In the genomic region with DNA sequence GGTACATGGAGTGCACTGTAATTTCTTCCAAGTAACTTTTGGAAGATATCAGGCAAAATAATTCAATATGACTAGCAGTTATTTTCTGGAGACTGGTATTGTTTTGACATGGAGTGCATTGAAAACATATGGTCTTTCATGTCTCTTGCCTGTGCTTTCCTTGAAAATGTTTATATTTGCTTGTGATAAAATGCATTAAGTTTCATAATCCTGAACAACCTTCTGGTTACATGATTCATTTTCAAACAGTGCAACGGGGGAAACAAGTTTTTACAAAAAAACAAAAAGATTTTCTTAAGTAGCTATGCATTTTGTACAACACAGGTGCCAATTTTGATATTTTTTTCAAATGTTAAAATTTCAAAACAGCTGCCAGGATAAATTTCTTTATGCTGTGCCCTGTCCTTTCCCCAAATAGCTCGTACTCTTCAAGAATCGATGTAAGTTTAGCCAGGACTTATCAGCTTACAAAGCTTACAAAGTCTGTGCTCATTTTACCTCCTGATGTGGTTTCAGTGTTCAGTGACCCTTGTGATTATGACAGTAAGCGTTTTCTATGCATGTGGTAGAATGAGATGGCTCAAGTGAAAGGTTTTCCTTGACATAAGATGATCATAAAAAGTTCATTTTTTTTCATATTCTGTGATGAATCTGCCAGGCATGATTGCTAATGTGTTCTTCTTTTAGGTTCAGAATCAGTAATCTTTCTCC, we compare ENCODE assay signal across 13 cellular contexts.
DNase-seq lines count a peak whose midpoint lies in the region; ATAC-seq and TF ChIP-seq lines count a peak whose summit lies in the region.
"Had no signal": no experiment of that assay in that cellular context is flagged by ENCODE, and none has a peak within 500 bp of the region (broad histone marks: within the 10 kb centered on the region; RNA-seq: fewer than 3 reads in every experiment).

No MANE protein-coding gene starts in this region.

- DNase-seq in GM13976 (ENCODE audit: low spot score) (peak; percentile 47), myocyte (ENCODE audit: low read depth) (peak; percentile 52), GM23338 (ENCODE audit: low spot score) (no peak), DMS79 (lab: John Stamatoyannopoulos, UW) (no peak)
- DNase-seq in activated CD4-positive, alpha-beta memory T cell treated with anti-CD3 and anti-CD28 coated beads for 36 hours = no peak
- no peak for DNase-seq in effector memory CD4-positive, alpha-beta T cell
- DNase-seq: DND-41; mucosa of descending colon; stimulated activated CD4-positive, alpha-beta T cell treated with anti-CD3 and anti-CD28 coated beads, Interleukin-12 subunit alpha, Interleukin-12 subunit beta, amount 100 ng/mL, for 4 hours had no signal

- peaks cover 2% of the 10 kb centered on the region; the same call in 1 of the 2 replicates for H3K4me1 ChIP-seq in GM23338 (ENCODE audit: insufficient read depth)
- no peaks in the 10 kb centered on the region for H3K4me1 ChIP-seq in effector memory CD4-positive, alpha-beta T cell (ENCODE audit: control insufficient read depth, insufficient read depth, low read length, poor library complexity, severe bottlenecking)

- intact Hi-C loops in activated CD4-positive, alpha-beta memory T cell treated with anti-CD3 and anti-CD28 coated beads for 36 hours (cut with micrococcal nuclease) = loop anchor here (5.0 kb wide), 1 partner anchor 33 kb away; no protein-coding TSS in a partner anchor

- H3K4me1 Mint-ChIP-seq in activated CD4-positive, alpha-beta memory T cell treated with anti-CD3 and anti-CD28 coated beads for 36 hours (ENCODE audit: low read depth) = peaks cover 56% of the 10 kb centered on the region
- peaks cover 3% of the 10 kb centered on the region; the same call in 2 of the 3 replicates for H3K4me1 Mint-ChIP-seq in GM23338

- in situ Hi-C loops in GM13976 (cut with MboI; ENCODE audit: low sequenced_read_pairs, unreplicated experiment) = no loop called here

- H3K36me3 ChIP-seq in GM23338 (ENCODE audit: insufficient read depth) = no peaks in the 10 kb centered on the region
- no peaks in the 10 kb centered on the region for H3K36me3 ChIP-seq in effector memory CD4-positive, alpha-beta T cell (ENCODE audit: control insufficient read depth, insufficient read depth, low read length)

- H3K36me3 Mint-ChIP-seq in activated CD4-positive, alpha-beta memory T cell treated with anti-CD3 and anti-CD28 coated beads for 36 hours = peaks cover 4% of the 10 kb centered on the region
- H3K36me3 Mint-ChIP-seq in GM23338 (ENCODE audit: low read depth) = no peaks in the 10 kb centered on the region
- H3K36me3 Mint-ChIP-seq: stimulated activated memory B cell treated with anti-CD40 and anti-IgM and Interleukin-4, amounts not matched to agents 10 μg/mL and 1 μg/mL and 100 μg/mL, for 72 hours had no signal

- TF ChIP-seq CTCF in GM13976 (IDR thresholded peaks at IDR 0.05; ENCODE audit: borderline replicate concordance, control extremely low read depth, extremely low read depth, insufficient read depth, missing control alignments) (no peak), GM23338 (conservative IDR thresholded peaks at IDR 0.05; ENCODE audit: low read depth in 2 of 2) (no peak)

- H4K20me1 ChIP-seq in GM23338 (replicated peaks; ENCODE audit: insufficient read depth) = no peaks in the 10 kb centered on the region

- no peaks in the 10 kb centered on the region for H3F3A ChIP-seq in GM23338 (replicated peaks; ENCODE audit: low read depth)

- no peak overlapping the region for H3K4me2 ChIP-seq in GM23338
- H3K4me2 ChIP-seq: KMS-11 had no signal

- peak overlapping the region; percentile 68 for H3K27ac Mint-ChIP-seq in activated CD4-positive, alpha-beta memory T cell treated with anti-CD3 and anti-CD28 coated beads for 36 hours
- no peak overlapping the region for H3K27ac Mint-ChIP-seq in GM23338
- H3K27ac Mint-ChIP-seq: stimulated activated memory B cell treated with anti-CD40 and anti-IgM and Interleukin-4, amounts not matched to agents 10 μg/mL and 1 μg/mL and 100 μg/mL, for 72 hours had no signal

- no peak overlapping the region for H3K27ac ChIP-seq in GM23338 (ENCODE audit: low read depth)
- no peak overlapping the region for H3K27ac ChIP-seq in effector memory CD4-positive, alpha-beta T cell (ENCODE audit: insufficient read depth, low read length, poor library complexity, severe bottlenecking)
- H3K27ac ChIP-seq: KMS-11 had no signal

- H3K4me3 ChIP-seq in GM23338 = no peak overlapping the region
- no peak overlapping the region for H3K4me3 ChIP-seq in effector memory CD4-positive, alpha-beta T cell (ENCODE audit: insufficient read depth, low read depth, low read length, poor library complexity, severe bottlenecking)
- H3K4me3 ChIP-seq: mucosa of descending colon had no signal

- no peak overlapping the region for H2AFZ ChIP-seq in GM23338

- no peaks in the 10 kb centered on the region for H3K27me3 ChIP-seq in GM23338 (ENCODE audit: insufficient read depth)
- H3K27me3 ChIP-seq in effector memory CD4-positive, alpha-beta T cell (replicated peaks; ENCODE audit: control insufficient read depth, insufficient read depth, low read length, poor library complexity, severe bottlenecking) = no peaks in the 10 kb centered on the region

- H3K4me3 Mint-ChIP-seq in activated CD4-positive, alpha-beta memory T cell treated with anti-CD3 and anti-CD28 coated beads for 36 hours = no peak overlapping the region
- H3K4me3 Mint-ChIP-seq in GM23338 = no peak overlapping the region
- H3K4me3 Mint-ChIP-seq: stimulated activated memory B cell treated with anti-CD40 and anti-IgM and Interleukin-4, amounts not matched to agents 10 μg/mL and 1 μg/mL and 100 μg/mL, for 72 hours had no signal

- CTCF ChIA-PET in activated CD4-positive, alpha-beta memory T cell treated with anti-CD3 and anti-CD28 coated beads for 36 hours (lab: Charles Lee) = interaction anchor here (1.4 to 2.2 kb wide), 2 partner anchors 71 to 282 kb away, joined by 5 read pairs; a partner anchor contains a TSS

- no peaks in the 10 kb centered on the region for H3K79me2 ChIP-seq in GM23338 (replicated peaks; ENCODE audit: insufficient read depth)

- H3K9me2 ChIP-seq in GM23338 (ENCODE audit: insufficient read depth) = no peaks in the 10 kb centered on the region

- ATAC-seq in HG02642 (IDR thresholded peaks at IDR 0.05; ENCODE audit: poor library complexity, unreplicated experiment) (peak; percentile 58), GM23338 (no peak), GM18909 (IDR thresholded peaks at IDR 0.05; ENCODE audit: poor library complexity, unreplicated experiment) (no peak)
- ATAC-seq: mucosa of descending colon; stimulated activated memory B cell treated with anti-CD40 and anti-IgM and Interleukin-4, amounts not matched to agents 10 μg/mL and 1 μg/mL and 100 μg/mL, for 72 hours had no signal

- H3K9me3 Mint-ChIP-seq in activated CD4-positive, alpha-beta memory T cell treated with anti-CD3 and anti-CD28 coated beads for 36 hours = no peaks in the 10 kb centered on the region
- no peaks in the 10 kb centered on the region for H3K9me3 Mint-ChIP-seq in GM23338
- H3K9me3 Mint-ChIP-seq: stimulated activated memory B cell treated with anti-CD40 and anti-IgM and Interleukin-4, amounts not matched to agents 10 μg/mL and 1 μg/mL and 100 μg/mL, for 72 hours had no signal

- H3K9me3 ChIP-seq in effector memory CD4-positive, alpha-beta T cell (ENCODE audit: control insufficient read depth, low read length) = no peaks in the 10 kb centered on the region
- H3K9me3 ChIP-seq: mucosa of descending colon had no signal

- POLR2A ChIA-PET in activated CD4-positive, alpha-beta memory T cell treated with anti-CD3 and anti-CD28 coated beads for 36 hours (lab: Charles Lee) = interaction anchor here (1.4 kb wide), 1 partner anchor 43 kb away, joined by 3 read pairs; no protein-coding TSS in a partner anchor

- H3K27me3 Mint-ChIP-seq in activated CD4-positive, alpha-beta memory T cell treated with anti-CD3 and anti-CD28 coated beads for 36 hours = no peaks in the 10 kb centered on the region
- peaks cover 2% of the 10 kb centered on the region for H3K27me3 Mint-ChIP-seq in GM23338 (ENCODE audit: insufficient read depth, low read depth, poor library complexity)
- H3K27me3 Mint-ChIP-seq: stimulated activated memory B cell treated with anti-CD40 and anti-IgM and Interleukin-4, amounts not matched to agents 10 μg/mL and 1 μg/mL and 100 μg/mL, for 72 hours had no signal

TF ChIP-seq in GM23338, 12 proteins besides CTCF, POLR2A, EP300 and RAD21 (continues in another document):
- TF ChIP-seq, protein P1, sequence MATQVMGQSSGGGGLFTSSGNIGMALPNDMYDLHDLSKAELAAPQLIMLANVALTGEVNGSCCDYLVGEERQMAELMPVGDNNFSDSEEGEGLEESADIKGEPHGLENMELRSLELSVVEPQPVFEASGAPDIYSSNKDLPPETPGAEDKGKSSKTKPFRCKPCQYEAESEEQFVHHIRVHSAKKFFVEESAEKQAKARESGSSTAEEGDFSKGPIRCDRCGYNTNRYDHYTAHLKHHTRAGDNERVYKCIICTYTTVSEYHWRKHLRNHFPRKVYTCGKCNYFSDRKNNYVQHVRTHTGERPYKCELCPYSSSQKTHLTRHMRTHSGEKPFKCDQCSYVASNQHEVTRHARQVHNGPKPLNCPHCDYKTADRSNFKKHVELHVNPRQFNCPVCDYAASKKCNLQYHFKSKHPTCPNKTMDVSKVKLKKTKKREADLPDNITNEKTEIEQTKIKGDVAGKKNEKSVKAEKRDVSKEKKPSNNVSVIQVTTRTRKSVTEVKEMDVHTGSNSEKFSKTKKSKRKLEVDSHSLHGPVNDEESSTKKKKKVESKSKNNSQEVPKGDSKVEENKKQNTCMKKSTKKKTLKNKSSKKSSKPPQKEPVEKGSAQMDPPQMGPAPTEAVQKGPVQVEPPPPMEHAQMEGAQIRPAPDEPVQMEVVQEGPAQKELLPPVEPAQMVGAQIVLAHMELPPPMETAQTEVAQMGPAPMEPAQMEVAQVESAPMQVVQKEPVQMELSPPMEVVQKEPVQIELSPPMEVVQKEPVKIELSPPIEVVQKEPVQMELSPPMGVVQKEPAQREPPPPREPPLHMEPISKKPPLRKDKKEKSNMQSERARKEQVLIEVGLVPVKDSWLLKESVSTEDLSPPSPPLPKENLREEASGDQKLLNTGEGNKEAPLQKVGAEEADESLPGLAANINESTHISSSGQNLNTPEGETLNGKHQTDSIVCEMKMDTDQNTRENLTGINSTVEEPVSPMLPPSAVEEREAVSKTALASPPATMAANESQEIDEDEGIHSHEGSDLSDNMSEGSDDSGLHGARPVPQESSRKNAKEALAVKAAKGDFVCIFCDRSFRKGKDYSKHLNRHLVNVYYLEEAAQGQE (IDR thresholded peaks at IDR 0.05; ENCODE audit: unreplicated experiment) = no peak

Comparison
In these comparisons a context has a peak if more than half of its experiments do, and no peak if none do; other contexts are left out.
1. DNase-seq: peak in GM13976 (single experiment) and myocyte (single experiment); none in activated CD4-positive, alpha-beta memory T cell treated with anti-CD3 and anti-CD28 coated beads for 36 hours (single experiment), GM23338 (single experiment), DMS79 (single experiment) and effector memory CD4-positive, alpha-beta T cell (0 of 3).